In the genomic region with DNA sequence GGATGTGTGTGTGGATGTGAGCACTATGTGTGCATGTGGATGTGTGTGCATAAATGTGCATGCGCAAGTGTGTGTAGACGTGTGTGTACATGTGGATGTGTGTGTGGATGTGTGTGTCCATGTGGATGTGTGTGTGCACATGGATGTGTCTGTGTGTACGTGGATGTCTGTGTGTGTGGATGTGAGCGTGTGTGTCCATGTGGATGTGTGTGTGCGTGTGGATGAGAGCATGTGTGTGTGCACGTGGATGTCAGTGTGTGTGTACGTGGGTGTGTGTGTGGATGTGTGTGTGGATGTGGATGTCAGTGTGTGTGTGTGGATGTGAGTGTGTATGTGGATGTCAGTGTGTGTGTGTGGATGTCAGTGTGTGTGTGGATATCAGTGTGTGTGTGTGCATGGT, we compare ENCODE assay signal across 18 cellular contexts.
A peak's percentile ranks its signal among the peaks of the same experiment; 100 is the strongest.
DNase-seq lines count a peak whose midpoint lies in the region; FAIRE-seq and TF ChIP-seq lines count a peak whose summit lies in the region.
"Had no signal": no experiment of that assay in that cellular context is flagged by ENCODE, and none has a peak within 500 bp of the region (broad histone marks: within the 10 kb centered on the region; RNA-seq: fewer than 3 reads in every experiment).

No MANE protein-coding gene starts in this region.

- H3K9me3 Mint-ChIP-seq in chondrocyte (ENCODE audit: low read depth) (no peaks in the 10 kb centered on the region), nephron progenitor cell (no peaks in the 10 kb centered on the region)

- H3K4me2 ChIP-seq in hepatocyte = no peak overlapping the region

- intact Hi-C loops in transverse colon (cut with DNase I; ENCODE audit: low total_unique reads) = no loop called here

- H4K20me1 ChIP-seq in hepatocyte (ENCODE audit: insufficient read depth, poor library complexity, severe bottlenecking) = no peaks in the 10 kb centered on the region

- H3K4me1 ChIP-seq in transverse colon = peaks cover 0 to 8% (median 3%) of the 10 kb centered on the region in 4 donors
- no peaks in the 10 kb centered on the region for H3K4me1 ChIP-seq in hepatocyte (ENCODE audit: insufficient read depth)
- H3K4me1 ChIP-seq: Caco-2 had no signal

- H3K36me3 Mint-ChIP-seq in chondrocyte (ENCODE audit: low read depth) = peaks cover 4% of the 10 kb centered on the region
- H3K36me3 Mint-ChIP-seq in nephron progenitor cell (ENCODE audit: low read depth) = peaks cover 9% of the 10 kb centered on the region

- TF ChIP-seq EP300 in transverse colon (IDR thresholded peaks at IDR 0.05; ENCODE audit: low read depth) = no peak

- H3K9me2 ChIP-seq in hepatocyte (replicated peaks; ENCODE audit: insufficient read depth) = no peaks in the 10 kb centered on the region

- no peak for TF ChIP-seq POLR2A in transverse colon (IDR thresholded peaks at IDR 0.05)

- H3K27ac ChIP-seq in transverse colon = no peak overlapping the region
- no peak overlapping the region for H3K27ac ChIP-seq in hepatocyte

- no peak overlapping the region for H3K4me3 Mint-ChIP-seq in chondrocyte (ENCODE audit: unreplicated experiment)
- no peak overlapping the region for H3K4me3 Mint-ChIP-seq in nephron progenitor cell
- H3K4me3 Mint-ChIP-seq: CD4-positive, CD25-positive, alpha-beta regulatory T cell had no signal

- DNase-seq in HTR-8/SVneo (ENCODE audit: insufficient read length, low spot score) (no peak), chondrocyte (ENCODE audit: low spot score) (peak; percentile 18), nephron progenitor cell (no peak), transverse colon (peak; percentile 0), NCI-H2107 treated with DMSO at 0.1 percent for 48 hours (lab: John Stamatoyannopoulos, UW; ENCODE audit: unreplicated experiment) (no peak), iPS-NIHi11 (ENCODE audit: low spot score) (no peak), hepatocyte (ENCODE audit: low spot score) (no peak)
- DNase-seq: CD4-positive, CD25-positive, alpha-beta regulatory T cell; DMS153; NCI-H1105; NCI-H187; NCI-H2171; NCI-H446; NCI-H69; SHP77 treated with DMSO at 0.1 percent for 48 hours had no signal

- H3K27me3 Mint-ChIP-seq in chondrocyte (ENCODE audit: low read depth) (peaks cover 15% of the 10 kb centered on the region), nephron progenitor cell (ENCODE audit: low read depth, poor library complexity) (peaks cover 3% of the 10 kb centered on the region)
- H3K27me3 Mint-ChIP-seq: CD4-positive, CD25-positive, alpha-beta regulatory T cell had no signal

- FAIRE-seq in HTR-8/SVneo (lab: Jason Lieb, UNC) = peak; percentile 99
- FAIRE-seq: H54, RCC 7860 had no signal

- H3K79me2 ChIP-seq in hepatocyte = no peaks in the 10 kb centered on the region

- no peaks in the 10 kb centered on the region for H3K4me1 Mint-ChIP-seq in chondrocyte (ENCODE audit: low read depth)
- H3K4me1 Mint-ChIP-seq in nephron progenitor cell = no peaks in the 10 kb centered on the region

- no peaks in the 10 kb centered on the region for H3K27me3 ChIP-seq in transverse colon
- no peaks in the 10 kb centered on the region for H3K27me3 ChIP-seq in hepatocyte

- H3K9me3 ChIP-seq in transverse colon (no peaks in the 10 kb centered on the region), hepatocyte (ENCODE audit: low read depth) (no peaks in the 10 kb centered on the region)
- H3K9me3 ChIP-seq: Caco-2 had no signal

- no peak for TF ChIP-seq CTCF in chondrocyte (IDR thresholded peaks at IDR 0.05)
- no peak for TF ChIP-seq CTCF in nephron progenitor cell (IDR thresholded peaks at IDR 0.05)
- no peak for TF ChIP-seq CTCF in transverse colon (IDR thresholded peaks at IDR 0.05)
- no peak for TF ChIP-seq CTCF in hepatocyte (IDR thresholded peaks at IDR 0.05; ENCODE audit: poor library complexity)

- in situ Hi-C loops in transverse colon (cut with MboI; ENCODE audit: low pct_ligation_motif_present in 1 of 4, low pct_unique_long_range_greater_than_20kb in 1 of 4, low sequenced_read_pairs in 3 of 4) = no loop called here

- no peak overlapping the region for H2AFZ ChIP-seq in hepatocyte

- no peaks in the 10 kb centered on the region for H3K36me3 ChIP-seq in transverse colon
- H3K36me3 ChIP-seq in hepatocyte (replicated peaks; ENCODE audit: insufficient read depth, low read depth) = no peaks in the 10 kb centered on the region

- no peak overlapping the region for H3K4me3 ChIP-seq in transverse colon
- H3K4me3 ChIP-seq in hepatocyte = no peak overlapping the region

- 94% methylated on average over 7 of the region's 7 CpGs; no CpG with 5 or more reads in 1 of the 2 donors for WGBS in transverse colon (ENCODE audit: low coverage in 1 of 2), 2 donors
- WGBS in hepatocyte (ENCODE audit: low lambda C conversion rate, missing lambda C conversion rate) = 98% methylated on average over 7 of the region's 7 CpGs

- H3K27ac Mint-ChIP-seq in chondrocyte (ENCODE audit: unreplicated experiment) (no peak overlapping the region), nephron progenitor cell (peak overlapping the region; percentile 10)

Comparison
In these comparisons a context has a peak if more than half of its experiments do, and no peak if none do; other contexts are left out.
1. DNase-seq: peak in chondrocyte (single experiment) and transverse colon (single experiment); none in HTR-8/SVneo (single experiment), nephron progenitor cell (single experiment), NCI-H2107 treated with DMSO at 0.1 percent for 48 hours (single experiment), iPS-NIHi11 (single experiment) and hepatocyte (single experiment).